ENCODE assay signal across 14 cellular contexts in the genomic region with DNA sequence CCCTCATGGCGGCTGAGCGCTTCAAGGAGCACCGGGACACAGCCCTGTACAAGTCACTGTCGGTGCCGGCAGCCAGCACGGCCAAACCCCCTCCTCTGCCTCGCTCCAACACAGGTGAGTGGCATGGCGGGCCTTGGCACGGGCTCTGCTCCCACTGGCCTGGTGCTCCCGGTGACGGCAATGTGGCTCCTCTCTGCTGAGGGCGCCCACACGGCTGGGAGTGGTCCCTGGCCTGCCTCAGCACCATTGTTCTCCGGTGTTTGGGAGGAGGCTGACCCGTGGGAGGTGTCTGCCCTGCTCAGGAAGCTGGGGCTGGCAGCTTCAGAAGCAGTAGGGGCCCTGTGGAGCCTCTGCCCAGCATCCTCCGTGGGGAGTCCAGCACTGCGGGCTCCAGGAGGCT. TPM values are rescaled to one million over a fixed set of nuclear protein-coding genes. Genes with fewer than 3 reads are reported as not detected.
DNase-seq lines count a peak whose midpoint lies in the region; ATAC-seq and TF ChIP-seq lines count a peak whose summit lies in the region.
"Had no signal": no experiment of that assay in that cellular context is flagged by ENCODE, and none has a peak within 500 bp of the region (broad histone marks: within the 10 kb centered on the region; RNA-seq: fewer than 3 reads in every experiment).

No MANE protein-coding gene starts in this region.

- no peaks in the 10 kb centered on the region for H3K9me3 ChIP-seq in heart right ventricle
- H3K9me3 ChIP-seq in neuronal stem cell (replicated peaks in 1 of 2; ENCODE audit: control insufficient read depth in 2 of 2, insufficient read depth in 1 of 2, low read depth in 1 of 2, low read length in 2 of 2): no peaks in the 10 kb centered on the region
- H3K9me3 ChIP-seq in A673 (ENCODE audit: low read depth, low read length, poor library complexity, severe bottlenecking): no peaks in the 10 kb centered on the region
- H3K9me3 ChIP-seq: SJCRH30 had no signal

- H3K36me3 ChIP-seq in heart right ventricle: peaks cover 0 to 100% (median 61%) of the 10 kb centered on the region in 9 donors
- peaks cover 36 to 86% of the 10 kb centered on the region in 2 donors for H3K36me3 ChIP-seq in neuronal stem cell (replicated peaks in 1 of 2; ENCODE audit: control insufficient read depth in 2 of 2, insufficient read depth in 2 of 2, low read length in 2 of 2)
- H3K36me3 ChIP-seq in A673 (ENCODE audit: insufficient read depth, low read length, poor library complexity, severe bottlenecking): peaks cover 8% of the 10 kb centered on the region

- no peak overlapping the region for H2AK5ac ChIP-seq in neuronal stem cell (ENCODE audit: low read depth, low read length)

- no TSS peak for BruUV-seq in A673 (replicated peaks; lab: Mats Ljungman, UMichigan)

- H3K4ac ChIP-seq in neuronal stem cell (ENCODE audit: low read length): no peak overlapping the region

- H3K23ac ChIP-seq in neuronal stem cell (ENCODE audit: low read depth, low read length, poor library complexity): no peak overlapping the region

- peak overlapping the region; percentile 72 for H2BK120ac ChIP-seq in neuronal stem cell (ENCODE audit: low read depth, low read length)

- H2BK15ac ChIP-seq in neuronal stem cell (ENCODE audit: low read length): no peak overlapping the region

- peak; percentile 3 to 49 (median 24) for ATAC-seq in heart right ventricle

- TF ChIP-seq CTCF in heart right ventricle (IDR thresholded peaks at IDR 0.05) (no peak), fibroblast of pulmonary artery (IDR thresholded peaks at IDR 0.05; ENCODE audit: low read length, missing control alignments) (no peak), A673 (conservative IDR thresholded peaks at IDR 0.05; ENCODE audit: low read depth, low read length) (no peak)

- H3K27ac ChIP-seq in heart right ventricle (peak overlapping the region in 8 of 10 donors; percentile 12 to 64 (median 50)), neuronal stem cell (replicated peaks; ENCODE audit: low read length) (no peak overlapping the region), A673 (ENCODE audit: low read depth, low read length, poor library complexity, severe bottlenecking) (no peak overlapping the region)
- H3K27ac ChIP-seq: SJCRH30 had no signal

- no peak overlapping the region for H3K9ac ChIP-seq in neuronal stem cell (ENCODE audit: low read depth, low read length, poor library complexity)

- H3K4me3 ChIP-seq in heart right ventricle (no peak overlapping the region), fibroblast of pulmonary artery (replicated peaks; ENCODE audit: low read depth, low read length) (no peak overlapping the region), neuronal stem cell (ENCODE audit: low read length in 2 of 2) (no peak overlapping the region), A673 (ENCODE audit: low read depth, low read length, poor library complexity, severe bottlenecking) (no peak overlapping the region)
- H3K4me3 ChIP-seq: SJCRH30 had no signal

- H2AFZ ChIP-seq in neuronal stem cell (ENCODE audit: low read length): no peak overlapping the region

- no peak overlapping the region for H4K91ac ChIP-seq in neuronal stem cell (ENCODE audit: low read depth, low read length, poor library complexity)

- no peak overlapping the region for H3K18ac ChIP-seq in neuronal stem cell (ENCODE audit: low read length)

- CTCF ChIA-PET in A673 (lab: Charles Lee): no interaction called here

- H2BK12ac ChIP-seq in neuronal stem cell (ENCODE audit: low read length): no peak overlapping the region

- H3K14ac ChIP-seq in neuronal stem cell (ENCODE audit: low read length): peak overlapping the region; percentile 21

- no peak overlapping the region for H2BK5ac ChIP-seq in neuronal stem cell (ENCODE audit: low read length)

- no peak overlapping the region for H4K8ac ChIP-seq in neuronal stem cell (ENCODE audit: low read depth, low read length)

- H3K27me3 ChIP-seq in heart right ventricle (no peaks in the 10 kb centered on the region), neuronal stem cell (ENCODE audit: control insufficient read depth in 3 of 3, insufficient read depth in 3 of 3, low read depth in 1 of 3, low read length in 3 of 3) (no peaks in the 10 kb centered on the region), A673 (replicated peaks; ENCODE audit: insufficient read depth, low read depth, low read length, poor library complexity) (no peaks in the 10 kb centered on the region)
- H3K27me3 ChIP-seq: SJCRH30 had no signal

- H3K79me1 ChIP-seq in neuronal stem cell (ENCODE audit: low read depth, low read length): peaks cover 14% of the 10 kb centered on the region

- peaks cover 5 to 33% (median 28%) of the 10 kb centered on the region in 9 donors for H3K4me1 ChIP-seq in heart right ventricle
- peaks cover 0 to 1% of the 10 kb centered on the region in 2 donors for H3K4me1 ChIP-seq in neuronal stem cell (ENCODE audit: control insufficient read depth in 2 of 2, insufficient read depth in 1 of 2, low read depth in 1 of 2, low read length in 2 of 2)
- no peaks in the 10 kb centered on the region for H3K4me1 ChIP-seq in A673 (ENCODE audit: insufficient read depth, low read length, poor library complexity, severe bottlenecking)
- H3K4me1 ChIP-seq: SJCRH30 had no signal

- intact Hi-C loops in heart right ventricle (cut with DNase I): loop anchor here in 2 of 10 donors (2.0 to 10.0 kb wide), 3 partner anchors 31 to 63 kb away; partner anchors contain the start of genes NHERF2 (in 1 of the 2) and RAB26 (in 1 of the 2)
- intact Hi-C loops in cardiac septum (cut with DNase I): loop anchor here (5.0 kb wide), 1 partner anchor 59 kb away; no protein-coding TSS in a partner anchor
- intact Hi-C loops in A673 (cut with micrococcal nuclease; ENCODE audit: unreplicated experiment): no loop called here

- DNase-seq in heart right ventricle (no peak), cardiac septum (ENCODE audit: low spot score) (no peak), fibroblast of pulmonary artery (ENCODE audit: low read depth) (peak; percentile 49), neuronal stem cell (ENCODE audit: low spot score) (no peak), activated gamma-delta T cell (lab: John Stamatoyannopoulos, UW) (no peak), HuH-7.5 (ENCODE audit: low spot score) (no peak), A673 (ENCODE audit: low spot score) (no peak)
- DNase-seq in stimulated activated naive CD4-positive, alpha-beta T cell treated with Interleukin-2 at 50 U/mL for 16 hours (lab: John Stamatoyannopoulos, UW): no peak
- DNase-seq: activated CD4-positive, alpha-beta T cell treated with anti-CD3 and anti-CD28 coated beads, Interleukin-2, amount 50 U/mL, for 48 hours; activated naive CD4-positive, alpha-beta T cell; amniotic stem cell; central memory CD4-positive, alpha-beta T cell; NCI-H1436 treated with DMSO at 0.1 percent for 48 hours; SJCRH30 had no signal

- WGBS in heart right ventricle, 2 donors: 65 to 71% methylated on average over 17 of the region's 17 CpGs
- WGBS in neuronal stem cell (ENCODE audit: extremely low coverage in 2 of 2, insufficient read length in 2 of 2, insufficient replicate concordance in 1 of 2), 2 donors: no CpG with 5 or more reads among the region's 17 CpGs

- POLR2A ChIA-PET in A673 (lab: Charles Lee; ENCODE audit: low non-redundant PET): no interaction called here

- H3K4me2 ChIP-seq in neuronal stem cell (ENCODE audit: insufficient read depth, low read length, poor library complexity, severe bottlenecking): no peak overlapping the region

RNA-seq across cellular contexts. Expression of gene TSC2, which starts 33.9 kb away (rescaled TPM):
- total RNA-seq in heart right ventricle (10 to 100 TPM; 54.7 to 87.0 (median 71.5) TPM), cardiac septum (73.3 TPM), A673 (2021) (125 and 155 TPM in 2 replicates)
- 10 to 100 TPM; 28.8 to 83.3 TPM for polyA plus RNA-seq in heart right ventricle
- polyA plus RNA-seq in neuronal stem cell (2013, experiment 1 of 2): 54.6 TPM
- 53.2 TPM for polyA plus RNA-seq in neuronal stem cell (2013, experiment 2 of 2)

RNA-seq across cellular contexts. Expression of gene NTHL1, which starts 34.1 kb away (rescaled TPM):
- total RNA-seq in heart right ventricle (10 to 100 TPM in 8 of 10 donors, 1 to 10 TPM in 2; 9.8 to 24.9 (median 12.3) TPM), cardiac septum (10.4 TPM), A673 (2021) (51.6 and 65.4 TPM in 2 replicates)
- 10 to 100 TPM; 16.1 to 51.9 TPM for polyA plus RNA-seq in heart right ventricle
- 28.2 TPM for polyA plus RNA-seq in neuronal stem cell (2013, experiment 1 of 2)
- polyA plus RNA-seq in neuronal stem cell (2013, experiment 2 of 2): 27.7 TPM

RNA-seq across cellular contexts. Expression of gene PKD1, which starts 54.0 kb away (rescaled TPM):
- total RNA-seq in heart right ventricle: 100 to 1,000 TPM in 6 of 10 donors, 10 to 100 TPM in 4; 79.3 to 122 (median 104) TPM
- 100 to 1,000 TPM in 1 of 2 donors, 10 to 100 TPM in 1; 76.7 to 114 TPM for polyA plus RNA-seq in heart right ventricle
- total RNA-seq in cardiac septum: 178 TPM
- 27.8 TPM for polyA plus RNA-seq in neuronal stem cell (2013, experiment 1 of 2)
- polyA plus RNA-seq in neuronal stem cell (2013, experiment 2 of 2): 26.3 TPM
- total RNA-seq in A673 (2021): 121 and 141 TPM in 2 replicates

RNA-seq across cellular contexts. Expression of gene NHERF2, which starts 55.0 kb away (rescaled TPM):
- total RNA-seq in heart right ventricle: 100 to 1,000 TPM in 9 of 10 donors, 10 to 100 TPM in 1; 94.3 to 429 (median 146) TPM
- polyA plus RNA-seq in heart right ventricle: 100 to 1,000 TPM; 314 to 640 TPM
- total RNA-seq in cardiac septum: 183 TPM
- 16.0 TPM for polyA plus RNA-seq in neuronal stem cell (2013, experiment 1 of 2)
- polyA plus RNA-seq in neuronal stem cell (2013, experiment 2 of 2): 14.8 TPM
- 19.5 and 26.4 TPM in 2 replicates for total RNA-seq in A673 (2021)

Comparison
In these comparisons a context has a peak if more than half of its experiments do, and no peak if none do; other contexts are left out.
1. H3K27ac ChIP-seq: peak in heart right ventricle (8 of 10); none in neuronal stem cell (single experiment) and A673 (single experiment).